17 cellular contexts compared by ENCODE assay signal in genomic region chr6:112470950-112471349, GRCh38.
"Had no signal": no experiment of that assay in that cellular context is flagged by ENCODE, and none has a peak within 500 bp of the region (broad histone marks: within the 10 kb centered on the region; RNA-seq: fewer than 3 reads in every experiment).

No MANE protein-coding gene starts in this region.

- H3K27me3 Mint-ChIP-seq: activated naive CD4-positive, alpha-beta T cell treated with anti-CD3 and anti-CD28 coated beads, Interleukin-2, amount 50 U/mL, for 24 hours; stimulated activated naive B cell treated with anti-CD40 and anti-IgM and Interleukin-4, amounts not matched to agents 10 μg/mL and 1 μg/mL and 100 μg/mL, for 72 hours had no signal

- H3K27ac Mint-ChIP-seq: activated naive CD4-positive, alpha-beta T cell treated with anti-CD3 and anti-CD28 coated beads, Interleukin-2, amount 50 U/mL, for 24 hours; stimulated activated naive B cell treated with anti-CD40 and anti-IgM and Interleukin-4, amounts not matched to agents 10 μg/mL and 1 μg/mL and 100 μg/mL, for 72 hours; T-helper 1 cell treated with Interleukin-12 subunit alpha and Interleukin-12 subunit beta and Interleukin-4 antibody, amounts not matched to agents 30 μg/mL and 1 μg/mL, for 36 hours had no signal

- H3K4me3 Mint-ChIP-seq: activated naive CD4-positive, alpha-beta T cell treated with anti-CD3 and anti-CD28 coated beads, Interleukin-2, amount 50 U/mL, for 24 hours; neural crest cell; stimulated activated naive B cell treated with anti-CD40 and anti-IgM and Interleukin-4, amounts not matched to agents 10 μg/mL and 1 μg/mL and 100 μg/mL, for 72 hours; T-helper 1 cell treated with Interleukin-12 subunit alpha and Interleukin-12 subunit beta and Interleukin-4 antibody, amounts not matched to agents 30 μg/mL and 1 μg/mL, for 36 hours had no signal

- H3K9me3 Mint-ChIP-seq: activated naive CD4-positive, alpha-beta T cell treated with anti-CD3 and anti-CD28 coated beads, Interleukin-2, amount 50 U/mL, for 24 hours; stimulated activated naive B cell treated with anti-CD40 and anti-IgM and Interleukin-4, amounts not matched to agents 10 μg/mL and 1 μg/mL and 100 μg/mL, for 72 hours; T-helper 1 cell treated with Interleukin-12 subunit alpha and Interleukin-12 subunit beta and Interleukin-4 antibody, amounts not matched to agents 30 μg/mL and 1 μg/mL, for 36 hours had no signal

- DNase-seq: activated CD4-positive, alpha-beta T cell treated with anti-CD3 and anti-CD28 coated beads, Interleukin-2, amount 50 U/mL, for 1 hour; activated CD8-positive, alpha-beta memory T cell treated with anti-CD3 and anti-CD28 coated beads for 24 hours; activated CD8-positive, alpha-beta memory T cell treated with anti-CD3 and anti-CD28 coated beads, Interleukin-2, amount 50 U/mL, for 48 hours; activated effector memory CD4-positive, alpha-beta T cell treated with Interleukin-2 at 50 U/mL for 16 hours; activated T-cell treated with anti-CD3 and anti-CD28 coated beads, Interleukin-2, amount 50 U/mL, for 48 hours; dermis blood vessel endothelial cell; effector memory CD4-positive, alpha-beta T cell; heart left ventricle; left ventricle myocardium superior; stimulated activated CD4-positive, alpha-beta T cell treated with anti-CD3 and anti-CD28 coated beads, Interleukin-4, amount 100 ng/mL, for 24 hours; stimulated activated naive B cell treated with anti-CD40 and anti-IgM and Interleukin-4, amounts not matched to agents 10 μg/mL and 1 μg/mL and 100 μg/mL, for 72 hours had no signal

- H3K36me3 Mint-ChIP-seq: activated naive CD4-positive, alpha-beta T cell treated with anti-CD3 and anti-CD28 coated beads, Interleukin-2, amount 50 U/mL, for 24 hours; stimulated activated naive B cell treated with anti-CD40 and anti-IgM and Interleukin-4, amounts not matched to agents 10 μg/mL and 1 μg/mL and 100 μg/mL, for 72 hours had no signal

- ATAC-seq: activated CD4-positive, CD25-positive, alpha-beta regulatory T cell treated with anti-CD3 and anti-CD28 coated beads, Interleukin-2, amount 50 U/mL, for 24 hours; gastroesophageal sphincter; heart left ventricle; left ventricle myocardium superior; sciatic nerve; stimulated activated naive B cell treated with anti-CD40 and anti-IgM and Interleukin-4, amounts not matched to agents 10 μg/mL and 1 μg/mL and 100 μg/mL, for 72 hours had no signal

- H3K4me1 Mint-ChIP-seq: activated naive CD4-positive, alpha-beta T cell treated with anti-CD3 and anti-CD28 coated beads, Interleukin-2, amount 50 U/mL, for 24 hours had no signal
